Comparison of ENCODE assay signal across 1 cellular context in genomic region chr17:62808576-62808970, GRCh38.
TF ChIP-seq lines count a peak whose summit lies in the region.

No MANE protein-coding gene starts in this region.

TF ChIP-seq in H1, 55 proteins besides CTCF, POLR2A, EP300 and RAD21 (continued from another document):
- TF ChIP-seq SIN3A (conservative IDR thresholded peaks at IDR 0.05 in 1 of 2, IDR thresholded peaks at IDR 0.05 in 1 of 2; ENCODE audit: low read depth in 1 of 2, low read length in 2 of 2) (no peak), MAX (IDR thresholded peaks at IDR 0.05) (no peak), KDM4A (IDR thresholded peaks at IDR 0.05; ENCODE audit: low read depth, low read length, severe bottlenecking) (no peak), BACH1 (IDR thresholded peaks at IDR 0.05; ENCODE audit: low read length) (no peak), TBP (IDR thresholded peaks at IDR 0.05; ENCODE audit: low read depth, low read length) (no peak), CEBPB (IDR thresholded peaks at IDR 0.05; ENCODE audit: low read depth, low read length) (no peak), ASH2L (IDR thresholded peaks at IDR 0.05; ENCODE audit: low read length) (no peak), SP1 (IDR thresholded peaks at IDR 0.05; ENCODE audit: low read depth, low read length) (no peak)
TF ChIP-seq in H1: peak in this region for 0.
